In the genomic region with DNA sequence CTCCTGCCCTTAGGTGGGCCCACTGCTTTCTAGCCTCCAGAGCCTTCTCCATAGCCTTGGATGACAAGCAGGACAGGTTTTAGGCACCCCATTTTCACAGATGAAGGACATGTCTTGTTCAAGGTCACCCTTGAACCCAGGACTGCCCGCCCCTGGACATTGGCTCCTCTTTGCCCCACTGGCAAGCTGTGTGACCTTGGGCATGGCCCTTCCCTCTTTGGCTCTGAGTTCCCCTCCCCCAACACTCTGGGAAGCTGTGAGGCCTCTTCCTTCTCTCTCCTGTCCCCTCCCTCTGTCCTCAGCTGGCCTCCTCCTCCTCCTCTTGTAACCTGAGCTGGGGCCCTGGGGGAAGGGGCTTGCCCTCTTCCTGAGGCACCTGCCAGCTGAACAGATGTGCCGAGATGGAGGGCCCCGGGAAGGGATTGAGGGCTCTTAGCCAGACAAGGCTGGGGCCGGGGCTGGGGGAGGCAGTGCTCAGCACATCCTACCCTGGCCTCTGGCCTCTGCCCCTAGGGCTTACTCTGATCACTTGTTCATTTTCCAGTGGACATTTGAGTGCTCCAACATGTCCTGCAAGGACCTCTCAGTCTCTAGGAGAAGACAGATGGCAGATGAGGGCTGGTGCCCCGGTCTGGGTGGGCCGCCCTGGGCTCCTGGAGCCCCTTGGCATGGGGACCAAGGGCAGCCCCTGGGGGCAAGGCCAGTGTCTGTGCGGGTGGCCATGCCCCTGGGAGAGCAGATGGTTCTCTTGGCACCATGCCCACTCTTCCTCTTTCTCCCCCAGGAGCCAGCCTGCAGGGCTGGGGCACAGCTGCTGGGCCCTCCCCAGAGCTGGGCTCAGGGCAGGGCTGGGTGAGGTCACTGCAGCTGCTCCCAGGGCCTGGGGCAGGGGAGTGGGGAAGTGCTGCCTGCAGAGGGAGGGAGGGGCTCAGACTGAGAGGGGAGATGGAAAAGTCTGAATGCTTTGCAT, we compare ENCODE assay signal across 10 cellular contexts. TPM values are rescaled to one million over a fixed set of nuclear protein-coding genes. Genes with fewer than 3 reads are reported as not detected.
DNase-seq lines count a peak whose midpoint lies in the region; ATAC-seq and TF ChIP-seq lines count a peak whose summit lies in the region.
"Had no signal": no experiment of that assay in that cellular context is flagged by ENCODE, and none has a peak within 500 bp of the region (broad histone marks: within the 10 kb centered on the region; RNA-seq: fewer than 3 reads in every experiment).

No MANE protein-coding gene starts in this region.

- DNase-seq in Ammon's horn (ENCODE audit: low spot score) = peak; percentile 87
- peak; percentile 73 for DNase-seq in NAMALWA (ENCODE audit: low spot score)
- DNase-seq in SHP77 treated with DMSO at 0.1 percent for 48 hours (lab: John Stamatoyannopoulos, UW) = peak; percentile 89
- DNase-seq in iPS-NIHi7 (ENCODE audit: extremely low spot score) = peak; percentile 86
- DNase-seq in COLO829 (ENCODE audit: low spot score) = no peak
- no peak for DNase-seq in stimulated activated CD4-positive, alpha-beta T cell treated with anti-CD3 and anti-CD28 coated beads, Interleukin-15, amount 100 ng/mL, for 24 hours
- DNase-seq in Peyer's patch = no peak
- DNase-seq: activated naive CD8-positive, alpha-beta T cell treated with anti-CD3 and anti-CD28 coated beads, Interleukin-2, amount 10 ng/mL, durations not matched to agents 7 days and 5 days had no signal

- H3K4me1 ChIP-seq in Peyer's patch = peaks cover 0 to 17% (median 3%) of the 10 kb centered on the region in 4 donors

- no peak for ATAC-seq in GM18511 (IDR thresholded peaks at IDR 0.05; ENCODE audit: unreplicated experiment)

- H3K27ac ChIP-seq in Peyer's patch = no peak overlapping the region
- H3K27ac ChIP-seq: tibial nerve had no signal

- TF ChIP-seq CTCF in Peyer's patch (IDR thresholded peaks at IDR 0.05) = no peak

- TF ChIP-seq POLR2A in Peyer's patch (IDR thresholded peaks at IDR 0.05) = no peak

- H3K27me3 ChIP-seq in Peyer's patch = no peaks in the 10 kb centered on the region

- no peaks in the 10 kb centered on the region for H3K9me3 ChIP-seq in Peyer's patch
- H3K9me3 ChIP-seq: tibial nerve had no signal

- H3K4me3 ChIP-seq in Peyer's patch = no peak overlapping the region
- H3K4me3 ChIP-seq: tibial nerve had no signal

- no peaks in the 10 kb centered on the region for H3K36me3 ChIP-seq in Peyer's patch

RNA-seq across cellular contexts. Expression of a gene that starts 10.7 kb away (rescaled TPM):
- total RNA-seq in Peyer's patch = 1 to 10 TPM in 1 of 4 donors, under 1 TPM in 1, not detected in 2; 0.53 to 1.1 TPM
- total RNA-seq: activated naive CD8-positive, alpha-beta T cell treated with anti-CD3 and anti-CD28 coated beads, Interleukin-2, amount 10 ng/mL, durations not matched to agents 7 days and 5 days had no signal

Comparison
In these comparisons a context has a peak if more than half of its experiments do, and no peak if none do; other contexts are left out.
1. DNase-seq: peak in Ammon's horn (single experiment), NAMALWA (single experiment), SHP77 treated with DMSO at 0.1 percent for 48 hours (single experiment) and iPS-NIHi7 (single experiment); none in COLO829 (single experiment), stimulated activated CD4-positive, alpha-beta T cell treated with anti-CD3 and anti-CD28 coated beads, Interleukin-15, amount 100 ng/mL, for 24 hours (single experiment) and Peyer's patch (0 of 3).